8 cellular contexts compared by ENCODE assay signal in the genomic region with DNA sequence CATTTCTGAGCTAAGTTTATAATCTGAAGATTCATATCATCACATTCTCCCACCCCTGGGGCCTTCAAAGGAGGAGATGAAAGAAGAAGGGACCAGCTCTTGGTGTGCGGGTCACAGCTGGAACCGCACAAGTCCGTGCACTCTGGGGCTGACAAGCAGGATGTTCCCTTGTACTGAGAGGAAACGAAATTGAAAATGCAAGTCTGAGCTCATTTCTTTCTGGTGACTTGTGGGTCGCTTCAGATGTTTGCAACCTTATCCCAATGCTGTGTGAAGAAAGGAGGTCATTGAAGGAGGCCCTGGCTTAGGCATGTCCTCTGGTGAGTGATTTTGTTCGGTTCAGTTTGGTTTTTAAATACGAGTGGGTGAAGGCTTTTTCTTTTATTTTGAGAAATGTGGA. TPM values are rescaled to one million over a fixed set of nuclear protein-coding genes. Genes with fewer than 3 reads are reported as not detected.
DNase-seq lines count a peak whose midpoint lies in the region; ATAC-seq, FAIRE-seq and TF ChIP-seq lines count a peak whose summit lies in the region.

No MANE protein-coding gene starts in this region.

- H3K36me3 ChIP-seq in tibial nerve: no peaks in the 10 kb centered on the region

- no peak for TF ChIP-seq CTCF in tibial nerve (IDR thresholded peaks at IDR 0.05)

- no peak for FAIRE-seq in HTR-8/SVneo (lab: Jason Lieb, UNC)

- peak overlapping the region; percentile 89 for H3K4me3 Mint-ChIP-seq in activated CD8-positive, alpha-beta memory T cell treated with anti-CD3 and anti-CD28 coated beads, Interleukin-2, amount 10 ng/mL, durations not matched to agents 7 days and 5 days

- no peak for TF ChIP-seq POLR2A in tibial nerve (IDR thresholded peaks at IDR 0.05)

- H3K27ac Mint-ChIP-seq in activated CD8-positive, alpha-beta memory T cell treated with anti-CD3 and anti-CD28 coated beads, Interleukin-2, amount 10 ng/mL, durations not matched to agents 7 days and 5 days: peak overlapping the region; percentile 96

- DNase-seq in activated CD8-positive, alpha-beta memory T cell treated with anti-CD3 and anti-CD28 coated beads, Interleukin-2, amount 10 ng/mL, durations not matched to agents 7 days and 5 days: peak; percentile 86
- no peak for DNase-seq in activated CD8-positive, alpha-beta memory T cell treated with anti-CD3 and anti-CD28 coated beads for 24 hours
- DNase-seq in activated CD4-positive, alpha-beta T cell treated with anti-CD3 and anti-CD28 coated beads, Interleukin-2, amount 50 U/mL, for 24 hours (ENCODE audit: low read depth in 1 of 2, low spot score in 1 of 2): peak; percentile 15 to 49
- DNase-seq in tibial nerve (ENCODE audit: low spot score in 2 of 2) (no peak), HTR-8/SVneo (ENCODE audit: insufficient read length, low spot score) (no peak), DMS53 (lab: John Stamatoyannopoulos, UW) (no peak)

- H3K4me1 ChIP-seq in tibial nerve: peaks cover 0 to 61% (median 34%) of the 10 kb centered on the region in 4 donors

- CTCF ChIA-PET in activated CD8-positive, alpha-beta memory T cell treated with anti-CD3 and anti-CD28 coated beads, Interleukin-2, amount 10 ng/mL, durations not matched to agents 7 days and 5 days (lab: Charles Lee): interaction anchor here (0.8 to 2.9 kb wide), 6 partner anchors 9 to 245 kb away, joined by 3 to 21 read pairs (median 4); no protein-coding TSS in a partner anchor

- H3K9me3 Mint-ChIP-seq in activated CD8-positive, alpha-beta memory T cell treated with anti-CD3 and anti-CD28 coated beads, Interleukin-2, amount 10 ng/mL, durations not matched to agents 7 days and 5 days (ENCODE audit: low read depth): no peaks in the 10 kb centered on the region

- no peaks in the 10 kb centered on the region for H3K27me3 Mint-ChIP-seq in activated CD8-positive, alpha-beta memory T cell treated with anti-CD3 and anti-CD28 coated beads, Interleukin-2, amount 10 ng/mL, durations not matched to agents 7 days and 5 days

- H3K4me3 ChIP-seq in tibial nerve: peak overlapping the region in 2 of 4 donors; percentile 10 to 19

- H3K9me3 ChIP-seq in tibial nerve: no peaks in the 10 kb centered on the region

- peak; percentile 87 for ATAC-seq in activated CD8-positive, alpha-beta memory T cell treated with anti-CD3 and anti-CD28 coated beads, Interleukin-2, amount 10 ng/mL, durations not matched to agents 7 days and 5 days
- ATAC-seq in HG03103 (IDR thresholded peaks at IDR 0.05; ENCODE audit: low read depth, unreplicated experiment): peak; percentile 72

- H3K27me3 ChIP-seq in layer of hippocampus (ENCODE audit: control insufficient read depth, insufficient read depth, low read length) (no peaks in the 10 kb centered on the region), tibial nerve (no peaks in the 10 kb centered on the region)

- peaks cover 76% of the 10 kb centered on the region for H3K4me1 Mint-ChIP-seq in activated CD8-positive, alpha-beta memory T cell treated with anti-CD3 and anti-CD28 coated beads, Interleukin-2, amount 10 ng/mL, durations not matched to agents 7 days and 5 days

- 18 to 22% methylated on average over 7 of the region's 7 CpGs for WGBS in tibial nerve, 2 donors

- H3K36me3 Mint-ChIP-seq in activated CD8-positive, alpha-beta memory T cell treated with anti-CD3 and anti-CD28 coated beads, Interleukin-2, amount 10 ng/mL, durations not matched to agents 7 days and 5 days: peaks cover 38% of the 10 kb centered on the region

- peak; percentile 8 to 63 for TF ChIP-seq EP300 in tibial nerve (IDR thresholded peaks at IDR 0.05)

- H3K27ac ChIP-seq in layer of hippocampus (ENCODE audit: low read depth, low read length): peak overlapping the region; percentile 8
- H3K27ac ChIP-seq in tibial nerve: peak overlapping the region; percentile 45 to 93 (median 75)

RNA-seq across cellular contexts. Expression of a gene that starts 59.6 kb away (rescaled TPM):
- not detected for total RNA-seq in activated CD8-positive, alpha-beta memory T cell treated with anti-CD3 and anti-CD28 coated beads, Interleukin-2, amount 10 ng/mL, durations not matched to agents 7 days and 5 days
- not detected for total RNA-seq in tibial nerve

Comparison
In these comparisons a context has a peak if more than half of its experiments do, and no peak if none do; other contexts are left out.
1. DNase-seq: peak in activated CD8-positive, alpha-beta memory T cell treated with anti-CD3 and anti-CD28 coated beads, Interleukin-2, amount 10 ng/mL, durations not matched to agents 7 days and 5 days (single experiment) and activated CD4-positive, alpha-beta T cell treated with anti-CD3 and anti-CD28 coated beads, Interleukin-2, amount 50 U/mL, for 24 hours (2 of 2); none in activated CD8-positive, alpha-beta memory T cell treated with anti-CD3 and anti-CD28 coated beads for 24 hours (single experiment), tibial nerve (0 of 2), HTR-8/SVneo (single experiment) and DMS53 (single experiment).